In genomic region chr6:33313709-33314514, GRCh38 we compare ENCODE assay signal across 8 cellular contexts. TPM values are rescaled to one million over a fixed set of nuclear protein-coding genes. Genes with fewer than 3 reads are reported as not detected.
DNase-seq lines count a peak whose midpoint lies in the region; ATAC-seq and TF ChIP-seq lines count a peak whose summit lies in the region.

TSS of gene TAPBP (minus strand) at chr6:33314078. CDS start at chr6:33314041, 37 bp downstream.

- H3K9me3 Mint-ChIP-seq in Calu3 (ENCODE audit: low read depth, unreplicated experiment): no peaks in the 10 kb centered on the region

- peak within 1 kb of the TSS; percentile 93 for H3K9ac ChIP-seq in Loucy (ENCODE audit: low read depth, low read length, poor library complexity, severe bottlenecking)

- peaks cover 100% of the 10 kb centered on the region for H3K36me3 Mint-ChIP-seq in Calu3 (ENCODE audit: insufficient read depth, unreplicated experiment)

- BruUV-seq in Calu3 (replicated peaks; lab: Mats Ljungman, UMichigan): TSS peak; percentile 44

- peak within 1 kb of the TSS; percentile 79 for H2AFZ ChIP-seq in Loucy (ENCODE audit: low read length)

- H3K9me2 ChIP-seq in Loucy (replicated peaks; ENCODE audit: low read depth, low read length): no peaks in the 10 kb centered on the region

- no peak for TF ChIP-seq EP300 in sigmoid colon (IDR thresholded peaks at IDR 0.05)

- intact Hi-C loops in Calu3 (cut with micrococcal nuclease; ENCODE audit: unreplicated experiment) (no loop called here), body of pancreas (cut with DNase I) (no loop called here), sigmoid colon (cut with DNase I) (loop anchor here (1.0 kb wide), 1 partner anchor 15 kb away; no protein-coding TSS in a partner anchor)

- H3K27me3 ChIP-seq in Loucy (ENCODE audit: insufficient read depth, low read length, poor library complexity, severe bottlenecking) (no peaks in the 10 kb centered on the region), body of pancreas (no peaks in the 10 kb centered on the region), sigmoid colon (no peaks in the 10 kb centered on the region)

- no peaks in the 10 kb centered on the region for H3K27me3 Mint-ChIP-seq in Calu3 (ENCODE audit: unreplicated experiment)

- CTCF ChIA-PET in Calu3 (lab: Charles Lee): interaction anchor here (1.1 to 2.2 kb wide), 2 partner anchors 15 to 32 kb away, joined by 5 to 12 read pairs; partner anchors contain the start of gene RGL2

- H3K79me2 ChIP-seq in Loucy (ENCODE audit: insufficient read depth, low read length): peaks cover 67% of the 10 kb centered on the region

- 0% methylated on average over 17 to 46 of the region's 47 CpGs for WGBS in body of pancreas, 2 donors
- 1% methylated on average over 47 of the region's 47 CpGs for WGBS in sigmoid colon, 2 donors

- peak within 1 kb of the TSS; percentile 98 for H3K4me3 Mint-ChIP-seq in Calu3 (ENCODE audit: low read depth, unreplicated experiment)

- peaks cover 35% of the 10 kb centered on the region for H4K20me1 ChIP-seq in Loucy (ENCODE audit: insufficient read depth, low read length, poor library complexity, severe bottlenecking)

- DNase-seq in Calu3: peak; percentile 80
- DNase-seq in UCSD-AML1 (lab: John Stamatoyannopoulos, UW; ENCODE audit: unreplicated experiment): peak; percentile 67
- DNase-seq in body of pancreas: peak; percentile 56 to 69 (median 60)
- peak; percentile 83 for DNase-seq in sigmoid colon

- peaks cover 6% of the 10 kb centered on the region; the same call in 1 of the 2 replicates for H3F3A ChIP-seq in Loucy (ENCODE audit: low read depth)

- peak; percentile 35 to 84 (median 80) for TF ChIP-seq POLR2A in body of pancreas (IDR thresholded peaks at IDR 0.05)
- TF ChIP-seq POLR2A in sigmoid colon (IDR thresholded peaks at IDR 0.05): peak in 1 of 2 donors; percentile 25

- H3K4me1 ChIP-seq in Loucy (ENCODE audit: insufficient read depth, low read length, poor library complexity, severe bottlenecking): peaks cover 33% of the 10 kb centered on the region
- H3K4me1 ChIP-seq in body of pancreas: peaks cover 43% of the 10 kb centered on the region
- peaks cover 0 to 65% (median 50%) of the 10 kb centered on the region in 4 donors for H3K4me1 ChIP-seq in sigmoid colon

- H3K4me1 Mint-ChIP-seq in Calu3 (ENCODE audit: low read depth, unreplicated experiment): peaks cover 45% of the 10 kb centered on the region

- H3K4me2 ChIP-seq in Loucy (ENCODE audit: low read depth, low read length, poor library complexity, severe bottlenecking): peak within 1 kb of the TSS; percentile 95

- H3K4me3 ChIP-seq in Loucy (ENCODE audit: low read length, poor library complexity, severe bottlenecking): peak within 1 kb of the TSS; percentile 94
- H3K4me3 ChIP-seq in body of pancreas: peak within 1 kb of the TSS; percentile 83 to 91
- peak within 1 kb of the TSS; percentile 89 for H3K4me3 ChIP-seq in iPS-11a (ENCODE audit: low read depth, low read length)
- peak within 1 kb of the TSS; percentile 65 to 89 (median 78) for H3K4me3 ChIP-seq in sigmoid colon

- ATAC-seq in GM21528 (IDR thresholded peaks at IDR 0.05; ENCODE audit: low FRiP score, unreplicated experiment) (peak; percentile 38), body of pancreas (peak; percentile 5), HG02571 (IDR thresholded peaks at IDR 0.05; ENCODE audit: unreplicated experiment) (no peak)

- H3K27ac ChIP-seq in body of pancreas: peak within 1 kb of the TSS; percentile 86 to 97 (median 96)
- H3K27ac ChIP-seq in sigmoid colon: peak within 1 kb of the TSS; percentile 90 to 97 (median 95)

- TF ChIP-seq CTCF in Calu3 (IDR thresholded peaks at IDR 0.05; ENCODE audit: unreplicated experiment) (no peak), Loucy (conservative IDR thresholded peaks at IDR 0.05; ENCODE audit: low read length) (no peak), body of pancreas (IDR thresholded peaks at IDR 0.05) (no peak), sigmoid colon (IDR thresholded peaks at IDR 0.05) (no peak)

- peak within 1 kb of the TSS; percentile 97 for H3K27ac Mint-ChIP-seq in Calu3 (ENCODE audit: unreplicated experiment)

- H3K9me3 ChIP-seq in Loucy (ENCODE audit: insufficient read depth, low read depth, low read length) (no peaks in the 10 kb centered on the region), body of pancreas (no peaks in the 10 kb centered on the region), sigmoid colon (no peaks in the 10 kb centered on the region)

- H3K36me3 ChIP-seq in Loucy (ENCODE audit: insufficient read depth, low read length): peaks cover 4% of the 10 kb centered on the region; the same call in 1 of the 2 replicates
- peaks cover 3 to 4% of the 10 kb centered on the region in 2 donors for H3K36me3 ChIP-seq in body of pancreas (replicated peaks in 1 of 2; ENCODE audit: insufficient read depth in 1 of 2, low read depth in 2 of 2)
- peaks cover 0 to 25% (median 2%) of the 10 kb centered on the region in 4 donors for H3K36me3 ChIP-seq in sigmoid colon

RNA-seq across cellular contexts. Expression of gene TAPBP, which starts in this region (rescaled TPM):
- total RNA-seq in Calu3 (2022) (443 and 488 TPM in 2 replicates), body of pancreas (100 to 1,000 TPM in 1 of 2 donors, 10 to 100 TPM in 1; 50.3 to 108 TPM), sigmoid colon (10 to 100 TPM; 29.8 to 80.0 (median 50.5) TPM)
- polyA plus RNA-seq in sigmoid colon: 100 to 1,000 TPM in 1 of 3 donors, 10 to 100 TPM in 1, 1 to 10 TPM in 1; 7.8 to 114 (median 21.3) TPM
